Comparison of ENCODE assay signal across 27 cellular contexts in the genomic region with DNA sequence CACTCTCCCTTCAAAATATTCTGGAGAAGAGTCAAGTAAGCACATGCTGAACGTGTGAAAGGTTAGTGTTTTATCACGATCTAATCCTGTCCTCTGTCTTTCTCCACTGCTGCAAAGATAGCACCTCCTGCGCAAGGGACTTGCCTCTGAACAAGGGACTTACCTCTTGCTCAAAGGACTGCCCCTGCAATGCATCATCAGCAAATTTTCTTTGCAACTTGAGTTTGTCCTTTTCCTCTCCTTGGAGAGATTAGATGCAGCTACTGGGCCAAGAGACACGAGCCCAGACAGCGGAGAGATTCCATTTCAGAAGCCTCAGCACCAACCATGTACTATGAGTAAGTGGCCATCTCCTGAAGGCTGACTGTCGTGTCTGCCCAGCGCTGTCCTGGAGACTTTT.
"Had no signal": no experiment of that assay in that cellular context is flagged by ENCODE, and none has a peak within 500 bp of the region (broad histone marks: within the 10 kb centered on the region; RNA-seq: fewer than 3 reads in every experiment).

No MANE protein-coding gene starts in this region.

- H3K4me1 Mint-ChIP-seq: mesothelial cell of epicardium, naive B cell had no signal

- H2AFZ ChIP-seq: hepatocyte had no signal

- H3K27ac Mint-ChIP-seq: mesothelial cell of epicardium, naive B cell, nephron progenitor cell had no signal

- DNase-seq: dermis blood vessel endothelial cell; effector memory CD4-positive, alpha-beta T cell; foreskin keratinocyte; heart left ventricle; left cardiac atrium; left lung; mesenchymal stem cell; mucosa of descending colon; naive B cell; nephron progenitor cell; nucleus accumbens; posterior cingulate gyrus; psoas muscle; stimulated activated CD4-positive, alpha-beta T cell treated with anti-CD3 and anti-CD28 coated beads, Interleukin-12 subunit alpha, Interleukin-12 subunit beta, amount 100 ng/mL, for 4 hours; stimulated activated CD4-positive, alpha-beta T cell treated with anti-CD3 and anti-CD28 coated beads, Interleukin-1b, Interleukin-23, amount 100 ng/mL, for 48 hours; stimulated activated CD4-positive, alpha-beta T cell treated with anti-CD3 and anti-CD28 coated beads, Interleukin-4, amount 100 ng/mL, for 1 hour; stimulated activated CD8-positive, alpha-beta memory T cell treated with anti-CD3 and anti-CD28 coated beads, Interleukin-4, amount 100 ng/mL, for 48 hours; stimulated activated naive CD4-positive, alpha-beta T cell treated with Interleukin-2 at 50 U/mL for 16 hours; stomach; thyroid gland; trophoblast cell had no signal

- H3K4me1 ChIP-seq: esophagus muscularis mucosa, foreskin keratinocyte, gastroesophageal sphincter, left lung, psoas muscle, stomach, thyroid gland had no signal

- H3K4me3 ChIP-seq: coronary artery, esophagus muscularis mucosa, gastroesophageal sphincter, heart left ventricle, hepatocyte, left lung, mucosa of descending colon, psoas muscle, smooth muscle cell, stomach, thyroid gland had no signal

- H3K9me3 ChIP-seq: esophagus muscularis mucosa, gastroesophageal sphincter, heart left ventricle, left lung, mucosa of descending colon, psoas muscle, stomach, thyroid gland had no signal

- H3K4me3 Mint-ChIP-seq: mesothelial cell of epicardium, naive B cell, nephron progenitor cell had no signal

- H3K27ac ChIP-seq: coronary artery, esophagus muscularis mucosa, foreskin keratinocyte, gastroesophageal sphincter, heart left ventricle, left lung, psoas muscle, stomach, thyroid gland had no signal

- H3K27me3 ChIP-seq: hepatocyte, thyroid gland had no signal

- H3K9me3 Mint-ChIP-seq: mesothelial cell of epicardium, nephron progenitor cell had no signal

- H3K36me3 Mint-ChIP-seq: mesothelial cell of epicardium, naive B cell had no signal

- H3K4me2 ChIP-seq: hepatocyte, smooth muscle cell had no signal

- H3K36me3 ChIP-seq: esophagus muscularis mucosa, gastroesophageal sphincter, heart left ventricle, left lung, stomach, thyroid gland had no signal

- ATAC-seq: foreskin keratinocyte, gastroesophageal sphincter, heart left ventricle, left cardiac atrium, left lung, mucosa of descending colon, psoas muscle had no signal
